1 cellular context compared by ENCODE assay signal in genomic region chr1:8687053-8687452, GRCh38.
TF ChIP-seq lines count a peak whose summit lies in the region.

No MANE protein-coding gene starts in this region.

TF ChIP-seq in HepG2, 621 proteins besides CTCF, POLR2A, EP300 and RAD21 (continued from another document):
- TF ChIP-seq ZFP91 (CRISPR knock-in tag; IDR thresholded peaks at IDR 0.05; ENCODE audit: borderline replicate concordance), result no peak
- no peak for TF ChIP-seq XRCC5 (optimal IDR thresholded peaks at IDR 0.05; ENCODE audit: low read length)
- TF ChIP-seq RFXAP (CRISPR knock-in tag; IDR thresholded peaks at IDR 0.05; ENCODE audit: borderline replicate concordance), result no peak
